Comparison of ENCODE assay signal across 8 cellular contexts in genomic region chr6:117264487-117265424, GRCh38. TPM values are rescaled to one million over a fixed set of nuclear protein-coding genes. Genes with fewer than 3 reads are reported as not detected.
A peak's percentile ranks its signal among the peaks of the same experiment; 100 is the strongest.
DNase-seq lines count a peak whose midpoint lies in the region; ATAC-seq and TF ChIP-seq lines count a peak whose summit lies in the region.

No MANE protein-coding gene starts in this region.

- H3K4me2 ChIP-seq in hepatocyte, result peak overlapping the region; percentile 96

- H3K4me3 Mint-ChIP-seq in activated CD8-positive, alpha-beta T cell treated with anti-CD3 and anti-CD28 coated beads, Interleukin-2, amount 10 ng/mL, durations not matched to agents 7 days and 5 days, result peak overlapping the region; percentile 43

- ATAC-seq in GM18511 (IDR thresholded peaks at IDR 0.05; ENCODE audit: unreplicated experiment), result peak; percentile 49
- ATAC-seq in HG02884 (IDR thresholded peaks at IDR 0.05; ENCODE audit: unreplicated experiment), result peak; percentile 36
- peak; percentile 42 for ATAC-seq in activated CD8-positive, alpha-beta T cell treated with anti-CD3 and anti-CD28 coated beads, Interleukin-2, amount 10 ng/mL, durations not matched to agents 7 days and 5 days

- WGBS in hepatocyte (ENCODE audit: low lambda C conversion rate, missing lambda C conversion rate), result 6% methylated on average over 45 of the region's 46 CpGs

- no peaks in the 10 kb centered on the region for H3K9me3 ChIP-seq in hepatocyte (ENCODE audit: low read depth)

- CTCF ChIA-PET in activated CD8-positive, alpha-beta T cell treated with anti-CD3 and anti-CD28 coated beads, Interleukin-2, amount 10 ng/mL, durations not matched to agents 7 days and 5 days (lab: Charles Lee), result no interaction called here

- peaks cover 17% of the 10 kb centered on the region for H3K4me1 ChIP-seq in hepatocyte (ENCODE audit: insufficient read depth)

- no peaks in the 10 kb centered on the region for H4K20me1 ChIP-seq in hepatocyte (ENCODE audit: insufficient read depth, poor library complexity, severe bottlenecking)

- no peak for TF ChIP-seq CTCF in hepatocyte (IDR thresholded peaks at IDR 0.05; ENCODE audit: poor library complexity)

- peaks cover under 1% of the 10 kb centered on the region for H3K36me3 Mint-ChIP-seq in activated CD8-positive, alpha-beta T cell treated with anti-CD3 and anti-CD28 coated beads, Interleukin-2, amount 10 ng/mL, durations not matched to agents 7 days and 5 days (ENCODE audit: low read depth)

- H3K27me3 Mint-ChIP-seq in activated CD8-positive, alpha-beta T cell treated with anti-CD3 and anti-CD28 coated beads, Interleukin-2, amount 10 ng/mL, durations not matched to agents 7 days and 5 days (ENCODE audit: low read depth), result peaks cover 81% of the 10 kb centered on the region

- no peaks in the 10 kb centered on the region for H3K79me2 ChIP-seq in hepatocyte

- H3K27ac ChIP-seq in hepatocyte (no peak overlapping the region), skin epidermis (no peak overlapping the region)

- DNase-seq in activated CD8-positive, alpha-beta T cell treated with anti-CD3 and anti-CD28 coated beads, Interleukin-2, amount 10 ng/mL, durations not matched to agents 7 days and 5 days, result no peak
- DNase-seq in hepatocyte (ENCODE audit: low spot score), result peak; percentile 19
- no peak for DNase-seq in islet precursor cell
- DNase-seq in superior temporal gyrus (ENCODE audit: extremely low spot score), result no peak
- no peak for DNase-seq in OCI-M2 (lab: John Stamatoyannopoulos, UW; ENCODE audit: unreplicated experiment)

- no peak overlapping the region for H3K27ac Mint-ChIP-seq in activated CD8-positive, alpha-beta T cell treated with anti-CD3 and anti-CD28 coated beads, Interleukin-2, amount 10 ng/mL, durations not matched to agents 7 days and 5 days

- no peaks in the 10 kb centered on the region for H3K9me2 ChIP-seq in hepatocyte (replicated peaks; ENCODE audit: insufficient read depth)

- no peaks in the 10 kb centered on the region for H3K36me3 ChIP-seq in hepatocyte (replicated peaks; ENCODE audit: insufficient read depth, low read depth)

- H3K4me1 Mint-ChIP-seq in activated CD8-positive, alpha-beta T cell treated with anti-CD3 and anti-CD28 coated beads, Interleukin-2, amount 10 ng/mL, durations not matched to agents 7 days and 5 days (ENCODE audit: low read depth), result peaks cover 8% of the 10 kb centered on the region

- peaks cover 97% of the 10 kb centered on the region for H3K27me3 ChIP-seq in hepatocyte

- no peaks in the 10 kb centered on the region for H3K9me3 Mint-ChIP-seq in activated CD8-positive, alpha-beta T cell treated with anti-CD3 and anti-CD28 coated beads, Interleukin-2, amount 10 ng/mL, durations not matched to agents 7 days and 5 days (ENCODE audit: insufficient read depth)

- H3K4me3 ChIP-seq in hepatocyte (peak overlapping the region; percentile 70), skin epidermis (peak overlapping the region; percentile 5 to 36 (median 17))

- POLR2A ChIA-PET in activated CD8-positive, alpha-beta T cell treated with anti-CD3 and anti-CD28 coated beads, Interleukin-2, amount 10 ng/mL, durations not matched to agents 7 days and 5 days (lab: Charles Lee), result no interaction called here

- peak overlapping the region; percentile 68 for H2AFZ ChIP-seq in hepatocyte

RNA-seq across cellular contexts. Expression of gene VGLL2, which starts 0.6 kb away (rescaled TPM):
- total RNA-seq in activated CD8-positive, alpha-beta T cell treated with anti-CD3 and anti-CD28 coated beads, Interleukin-2, amount 10 ng/mL, durations not matched to agents 7 days and 5 days, result not detected
- not detected in 2 replicates for total RNA-seq in hepatocyte
- 0.29 TPM in 1 of 2 replicates, not detected in the other for polyA plus RNA-seq in hepatocyte
